ENCODE assay signal across 20 cellular contexts in genomic region chr13:32187651-32188050, GRCh38.
DNase-seq lines count a peak whose midpoint lies in the region; ATAC-seq, FAIRE-seq and TF ChIP-seq lines count a peak whose summit lies in the region.
"Had no signal": no experiment of that assay in that cellular context is flagged by ENCODE, and none has a peak within 500 bp of the region (broad histone marks: within the 10 kb centered on the region; RNA-seq: fewer than 3 reads in every experiment).

No MANE protein-coding gene starts in this region.

- DNase-seq in amniotic epithelial cell (ENCODE audit: low read depth) (peak; percentile 58), astrocyte (ENCODE audit: low read depth) (no peak), pancreas (no peak), thyroid gland (no peak), NK-92 (lab: John Stamatoyannopoulos, UW; ENCODE audit: unreplicated experiment) (no peak)
- DNase-seq: AML-193; Caco-2; Calu3; CD4-positive, alpha-beta T cell; CD8-positive, alpha-beta T cell; DMS79 treated with DMSO at 0.1 percent for 48 hours; GF-D8 had no signal

- no peaks in the 10 kb centered on the region for H3K9me3 Mint-ChIP-seq in astrocyte (ENCODE audit: unreplicated experiment)
- H3K9me3 Mint-ChIP-seq: CD4-positive, alpha-beta T cell; CD8-positive, alpha-beta T cell had no signal

- H3K9me3 ChIP-seq in astrocyte (ENCODE audit: insufficient read depth, low read depth, low read length): no peaks in the 10 kb centered on the region
- peaks cover 0 to 2% (median 0%) of the 10 kb centered on the region in 4 donors for H3K9me3 ChIP-seq in pancreas
- no peaks in the 10 kb centered on the region for H3K9me3 ChIP-seq in thyroid gland
- H3K9me3 ChIP-seq: A549; BLaER1 treated with 17β-estradiol and CSF1 and Interleukin-3, amounts not matched to agents 10 nM and 100 nM; Caco-2 had no signal

- H3K79me2 ChIP-seq in astrocyte (ENCODE audit: insufficient read depth, low read length): no peaks in the 10 kb centered on the region

- H3K4me2 ChIP-seq in astrocyte (ENCODE audit: low read length): no peak overlapping the region
- H3K4me2 ChIP-seq: A549; BLaER1 treated with 17β-estradiol and CSF1 and Interleukin-3, amounts not matched to agents 10 nM and 100 nM had no signal

- H3K27me3 Mint-ChIP-seq in astrocyte (ENCODE audit: low read depth, unreplicated experiment): no peaks in the 10 kb centered on the region
- H3K27me3 Mint-ChIP-seq: B cell; CD4-positive, alpha-beta T cell had no signal

- intact Hi-C loops in pancreas (cut with DNase I) (no loop called here), thyroid gland (cut with DNase I) (no loop called here)

- peak; percentile 13 for FAIRE-seq in astrocyte (lab: Jason Lieb, UNC)
- FAIRE-seq in pancreas (lab: Jason Lieb, UNC): peak; percentile 54
- FAIRE-seq: A549, D721Med, G401.6, GM12891, GM19239 had no signal

- H3K36me3 ChIP-seq in astrocyte (ENCODE audit: insufficient read depth, low read length): no peaks in the 10 kb centered on the region
- peaks cover 0 to 24% (median 17%) of the 10 kb centered on the region in 3 donors for H3K36me3 ChIP-seq in pancreas
- H3K36me3 ChIP-seq in thyroid gland: no peaks in the 10 kb centered on the region
- H3K36me3 ChIP-seq: BLaER1 treated with 17β-estradiol and CSF1 and Interleukin-3, amounts not matched to agents 10 nM and 100 nM had no signal

- no peaks in the 10 kb centered on the region for H3K36me3 Mint-ChIP-seq in astrocyte (ENCODE audit: low read depth, unreplicated experiment)
- H3K36me3 Mint-ChIP-seq: CD8-positive, alpha-beta T cell had no signal

- ATAC-seq in pancreas: no peak
- ATAC-seq: A549; CD8-positive, alpha-beta T cell had no signal

- H3K27ac ChIP-seq in astrocyte (ENCODE audit: low read depth, low read length): no peak overlapping the region
- no peak overlapping the region for H3K27ac ChIP-seq in pancreas
- no peak overlapping the region for H3K27ac ChIP-seq in thyroid gland
- H3K27ac ChIP-seq: A549; BLaER1 treated with 17β-estradiol and CSF1 and Interleukin-3, amounts not matched to agents 10 nM and 100 nM; C4-2B had no signal

- no peak overlapping the region for H3K9ac ChIP-seq in astrocyte (ENCODE audit: low read length)
- H3K9ac ChIP-seq: BLaER1 treated with 17β-estradiol and CSF1 and Interleukin-3, amounts not matched to agents 10 nM and 100 nM had no signal

- H3K27me3 ChIP-seq in astrocyte (ENCODE audit: insufficient read depth, low read length) (no peaks in the 10 kb centered on the region), pancreas (no peaks in the 10 kb centered on the region), thyroid gland (no peaks in the 10 kb centered on the region)
- H3K27me3 ChIP-seq: BLaER1 treated with 17β-estradiol and CSF1 and Interleukin-3, amounts not matched to agents 10 nM and 100 nM had no signal

- no peaks in the 10 kb centered on the region for H3K4me1 ChIP-seq in astrocyte (ENCODE audit: insufficient read depth, low read length)
- no peaks in the 10 kb centered on the region for H3K4me1 ChIP-seq in pancreas
- no peaks in the 10 kb centered on the region for H3K4me1 ChIP-seq in thyroid gland
- H3K4me1 ChIP-seq: A549; BLaER1 treated with 17β-estradiol and CSF1 and Interleukin-3, amounts not matched to agents 10 nM and 100 nM had no signal

- H4K20me1 ChIP-seq in astrocyte (ENCODE audit: insufficient read depth, low read length): no peaks in the 10 kb centered on the region
- H4K20me1 ChIP-seq: BLaER1 treated with 17β-estradiol and CSF1 and Interleukin-3, amounts not matched to agents 10 nM and 100 nM had no signal

- no peak overlapping the region for H2AFZ ChIP-seq in astrocyte (ENCODE audit: low read depth, low read length)

- no peak overlapping the region for H3K4me3 Mint-ChIP-seq in astrocyte (ENCODE audit: unreplicated experiment)
- H3K4me3 Mint-ChIP-seq: B cell; CD4-positive, alpha-beta T cell; CD8-positive, alpha-beta T cell had no signal

- TF ChIP-seq POLR2A in thyroid gland (IDR thresholded peaks at IDR 0.05): no peak

- TF ChIP-seq CTCF in astrocyte (IDR thresholded peaks at IDR 0.05; ENCODE audit: insufficient read depth, low read depth, low read length) (no peak), pancreas (IDR thresholded peaks at IDR 0.05) (no peak), thyroid gland (IDR thresholded peaks at IDR 0.05) (no peak)

- H3K27ac Mint-ChIP-seq in astrocyte (ENCODE audit: unreplicated experiment): no peak overlapping the region
- H3K27ac Mint-ChIP-seq: B cell; CD4-positive, alpha-beta T cell; CD8-positive, alpha-beta T cell had no signal

- WGBS in pancreas, 2 donors: 92 to 96% methylated on average over 2 of the region's 2 CpGs
- WGBS in thyroid gland, 2 donors: 89 to 92% methylated on average over 2 of the region's 2 CpGs

- H3K4me1 Mint-ChIP-seq in astrocyte (ENCODE audit: low read depth, unreplicated experiment): no peaks in the 10 kb centered on the region
- H3K4me1 Mint-ChIP-seq: B cell had no signal

- H3K4me3 ChIP-seq in astrocyte (ENCODE audit: insufficient read depth, low read depth, low read length) (no peak overlapping the region), pancreas (no peak overlapping the region), thyroid gland (replicated peaks in 1 of 3) (no peak overlapping the region)
- H3K4me3 ChIP-seq: A549; BLaER1 treated with 17β-estradiol and CSF1 and Interleukin-3, amounts not matched to agents 10 nM and 100 nM had no signal
